9 cellular contexts compared by ENCODE assay signal in genomic region chr6:152094992-152095592, GRCh38.
DNase-seq lines count a peak whose midpoint lies in the region; ATAC-seq and TF ChIP-seq lines count a peak whose summit lies in the region.
"Had no signal": no experiment of that assay in that cellular context is flagged by ENCODE, and none has a peak within 500 bp of the region (broad histone marks: within the 10 kb centered on the region; RNA-seq: fewer than 3 reads in every experiment).

No MANE protein-coding gene starts in this region.

- peak in 1 of 2 donors; percentile 54 for TF ChIP-seq EP300 in tibial nerve (IDR thresholded peaks at IDR 0.05)

- no peaks in the 10 kb centered on the region for H3K27me3 ChIP-seq in tibial nerve

- H3K9me3 ChIP-seq in tibial nerve, result no peaks in the 10 kb centered on the region

- no peak for ATAC-seq in GM18511 (IDR thresholded peaks at IDR 0.05; ENCODE audit: unreplicated experiment)

- peaks cover 0 to 3% (median 0%) of the 10 kb centered on the region in 4 donors for H3K4me1 ChIP-seq in tibial nerve

- TF ChIP-seq POLR2A in tibial nerve (IDR thresholded peaks at IDR 0.05), result no peak

- no peak overlapping the region for H3K4me3 ChIP-seq in tibial nerve

- 56 to 63% methylated on average over 3 of the region's 3 CpGs for WGBS in tibial nerve, 2 donors

- peak overlapping the region in 2 of 4 donors; percentile 68 to 70 for H3K27ac ChIP-seq in tibial nerve

- H3K36me3 ChIP-seq in tibial nerve, result no peaks in the 10 kb centered on the region

- DNase-seq in AG08396 (ENCODE audit: low spot score) (peak; percentile 89), HT-29 (ENCODE audit: low spot score) (peak; percentile 74), amniotic stem cell (lab: John Stamatoyannopoulos, UW) (peak; percentile 90), iPS-NIHi7 (ENCODE audit: extremely low spot score) (peak; percentile 56), tibial nerve (ENCODE audit: low spot score in 2 of 2) (peak; percentile 52 to 75), mesenteric fat pad (ENCODE audit: low spot score) (no peak), NCI-H748 treated with DMSO at 0.1 percent for 48 hours (lab: John Stamatoyannopoulos, UW) (no peak)
- DNase-seq: activated naive CD8-positive, alpha-beta T cell treated with anti-CD3 and anti-CD28 coated beads, Interleukin-2, amount 10 ng/mL, durations not matched to agents 7 days and 5 days had no signal

- no peak for TF ChIP-seq CTCF in tibial nerve (IDR thresholded peaks at IDR 0.05)

Comparison
In these comparisons a context has a peak if more than half of its experiments do, and no peak if none do; other contexts are left out.
1. DNase-seq: peak in AG08396 (single experiment), HT-29 (single experiment), amniotic stem cell (single experiment), iPS-NIHi7 (single experiment) and tibial nerve (2 of 2); none in mesenteric fat pad (single experiment) and NCI-H748 treated with DMSO at 0.1 percent for 48 hours (single experiment).